ENCODE assay signal across 2 cellular contexts in the genomic region with DNA sequence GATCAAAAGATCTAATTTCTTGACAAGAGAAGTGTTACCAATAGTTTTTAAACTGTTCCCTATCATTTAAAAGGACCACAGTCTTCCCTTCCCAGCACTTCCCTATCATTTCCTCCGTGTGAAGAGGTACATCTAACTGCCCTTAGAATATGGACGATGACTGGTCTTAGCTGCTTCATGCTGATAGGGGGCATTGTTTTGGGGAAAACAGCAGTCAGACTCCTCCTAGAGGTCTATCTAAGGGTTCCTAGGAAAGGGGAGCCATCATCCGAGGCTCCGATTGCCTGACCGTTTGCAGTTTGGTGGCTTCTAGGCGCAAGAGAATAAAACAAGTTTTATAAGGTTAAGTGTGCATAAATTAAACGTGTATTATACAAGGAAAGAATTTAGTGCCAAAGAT.
TF ChIP-seq lines count a peak whose summit lies in the region.

No MANE protein-coding gene starts in this region.

TF ChIP-seq in IMR-90, 13 proteins besides CTCF, POLR2A, EP300 and RAD21:
- TF ChIP-seq RFX5 (IDR thresholded peaks at IDR 0.05; ENCODE audit: low read depth, low read length) (no peak), CEBPB (IDR thresholded peaks at IDR 0.05; ENCODE audit: low read depth, low read length) (no peak), RCOR1 (IDR thresholded peaks at IDR 0.05; ENCODE audit: insufficient replicate concordance, low read length) (no peak), BHLHE40 (IDR thresholded peaks at IDR 0.05; ENCODE audit: low read depth, low read length) (no peak), CHD1 (IDR thresholded peaks at IDR 0.05; ENCODE audit: low read depth, low read length) (no peak), SMC3 (IDR thresholded peaks at IDR 0.05; ENCODE audit: low read depth, low read length) (no peak), NFE2L2 (IDR thresholded peaks at IDR 0.05; ENCODE audit: low read depth, low read length) (no peak), MAFK (IDR thresholded peaks at IDR 0.05; ENCODE audit: low read depth, low read length) (no peak), MAZ (IDR thresholded peaks at IDR 0.05; ENCODE audit: borderline replicate concordance, low read depth, low read length) (no peak), MXI1 (IDR thresholded peaks at IDR 0.05; ENCODE audit: borderline replicate concordance, low read depth, low read length) (no peak), FOS (IDR thresholded peaks at IDR 0.05; ENCODE audit: low read depth, low read length) (no peak)
- TF ChIP-seq, protein P1, sequence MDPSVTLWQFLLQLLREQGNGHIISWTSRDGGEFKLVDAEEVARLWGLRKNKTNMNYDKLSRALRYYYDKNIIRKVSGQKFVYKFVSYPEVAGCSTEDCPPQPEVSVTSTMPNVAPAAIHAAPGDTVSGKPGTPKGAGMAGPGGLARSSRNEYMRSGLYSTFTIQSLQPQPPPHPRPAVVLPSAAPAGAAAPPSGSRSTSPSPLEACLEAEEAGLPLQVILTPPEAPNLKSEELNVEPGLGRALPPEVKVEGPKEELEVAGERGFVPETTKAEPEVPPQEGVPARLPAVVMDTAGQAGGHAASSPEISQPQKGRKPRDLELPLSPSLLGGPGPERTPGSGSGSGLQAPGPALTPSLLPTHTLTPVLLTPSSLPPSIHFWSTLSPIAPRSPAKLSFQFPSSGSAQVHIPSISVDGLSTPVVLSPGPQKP (IDR thresholded peaks at IDR 0.05; ENCODE audit: borderline replicate concordance, low read depth, low read length), result no peak
- TF ChIP-seq, protein P2, sequence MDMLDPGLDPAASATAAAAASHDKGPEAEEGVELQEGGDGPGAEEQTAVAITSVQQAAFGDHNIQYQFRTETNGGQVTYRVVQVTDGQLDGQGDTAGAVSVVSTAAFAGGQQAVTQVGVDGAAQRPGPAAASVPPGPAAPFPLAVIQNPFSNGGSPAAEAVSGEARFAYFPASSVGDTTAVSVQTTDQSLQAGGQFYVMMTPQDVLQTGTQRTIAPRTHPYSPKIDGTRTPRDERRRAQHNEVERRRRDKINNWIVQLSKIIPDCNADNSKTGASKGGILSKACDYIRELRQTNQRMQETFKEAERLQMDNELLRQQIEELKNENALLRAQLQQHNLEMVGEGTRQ (IDR thresholded peaks at IDR 0.05; ENCODE audit: low read depth, low read length), result no peak

TF ChIP-seq in H1, 55 proteins besides CTCF, POLR2A, EP300 and RAD21:
- TF ChIP-seq TAF1 (IDR thresholded peaks at IDR 0.05; ENCODE audit: low read depth, low read length) (no peak), RFX5 (IDR thresholded peaks at IDR 0.05; ENCODE audit: borderline replicate concordance, low read depth, low read length) (no peak), GABPA (IDR thresholded peaks at IDR 0.05; ENCODE audit: borderline replicate concordance, insufficient read depth, low read length) (no peak), ATF2 (IDR thresholded peaks at IDR 0.05; ENCODE audit: low read length) (no peak), MAFK (IDR thresholded peaks at IDR 0.05; ENCODE audit: low read depth, low read length) (no peak), CHD2 (IDR thresholded peaks at IDR 0.05; ENCODE audit: low read length) (no peak), EZH2 (IDR thresholded peaks at IDR 0.05; ENCODE audit: low read depth, low read length, severe bottlenecking) (no peak), TBP (IDR thresholded peaks at IDR 0.05; ENCODE audit: low read depth, low read length) (no peak), EGR1 (IDR thresholded peaks at IDR 0.05; ENCODE audit: borderline replicate concordance, low read depth, low read length) (no peak), PHF8 (conservative IDR thresholded peaks at IDR 0.05; ENCODE audit: low read depth, low read length) (no peak), NANOG (IDR thresholded peaks at IDR 0.05; ENCODE audit: insufficient read depth, low read depth, low read length, poor library complexity, severe bottlenecking) (no peak)
